In the genomic region with DNA sequence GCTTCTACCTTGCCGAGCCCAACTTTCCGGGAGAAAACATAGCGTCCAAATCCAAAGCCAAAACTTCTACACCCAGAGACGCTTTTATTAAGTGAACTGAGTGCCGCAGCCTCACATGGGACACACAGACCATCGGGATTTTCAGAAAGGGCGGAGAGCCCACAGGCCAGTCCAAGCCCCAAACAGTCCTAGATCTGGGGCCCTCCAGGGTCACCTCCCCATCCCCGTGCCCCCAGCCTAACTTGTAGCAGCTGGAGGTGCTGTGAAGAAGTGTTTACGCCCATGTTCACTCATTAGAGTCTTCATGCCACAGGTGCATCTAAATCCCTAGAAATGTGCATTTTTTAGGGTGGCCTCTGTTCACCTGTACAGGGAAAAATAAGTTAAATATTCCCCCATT, we compare ENCODE assay signal across 17 cellular contexts. TPM values are rescaled to one million over a fixed set of nuclear protein-coding genes. Genes with fewer than 3 reads are reported as not detected.
"Had no signal": no experiment of that assay in that cellular context is flagged by ENCODE, and none has a peak within 500 bp of the region (broad histone marks: within the 10 kb centered on the region; RNA-seq: fewer than 3 reads in every experiment).

No MANE protein-coding gene starts in this region.

- DNase-seq: cortex of kidney; effector CD8-positive, alpha-beta T cell; islet precursor cell; left lung; midbrain; spleen; stimulated activated CD4-positive, alpha-beta T cell treated with anti-CD3 and anti-CD28 coated beads, Interleukin-15, amount 100 ng/mL, for 24 hours; stimulated activated CD4-positive, alpha-beta T cell treated with anti-CD3 and anti-CD28 coated beads, Interleukin-1b, Interleukin-23, amount 100 ng/mL, for 48 hours; stimulated activated CD4-positive, alpha-beta T cell treated with anti-CD3 and anti-CD28 coated beads, Interleukin-4, amount 100 ng/mL, for 4 hours; stimulated activated naive CD4-positive, alpha-beta T cell; stomach; substantia nigra; trophoblast cell had no signal

- H3K27me3 ChIP-seq: dorsolateral prefrontal cortex, left lung, spleen, stomach had no signal

- H3K27me3 Mint-ChIP-seq: natural killer cell treated with Interleukin-12 subunit alpha and Interleukin-12 subunit beta and Interleukin-15 and Interleukin-18, amount 100 ng/mL, for 72 hours had no signal

- H3K27ac ChIP-seq: left lung, spleen, stomach had no signal

- H3K9me3 ChIP-seq: left lung, spleen, stomach had no signal

- ATAC-seq: esophagus mucosa; left lung; natural killer cell treated with Interleukin-12 subunit alpha and Interleukin-12 subunit beta and Interleukin-15 and Interleukin-18, amount 100 ng/mL, for 72 hours had no signal

- H3K9me3 Mint-ChIP-seq: natural killer cell treated with Interleukin-12 subunit alpha and Interleukin-12 subunit beta and Interleukin-15 and Interleukin-18, amount 100 ng/mL, for 72 hours had no signal

- H3K36me3 Mint-ChIP-seq: natural killer cell treated with Interleukin-12 subunit alpha and Interleukin-12 subunit beta and Interleukin-15 and Interleukin-18, amount 100 ng/mL, for 72 hours had no signal

- H3K4me3 ChIP-seq: dorsolateral prefrontal cortex, left lung, lung, spleen, stomach had no signal

- H3K4me3 Mint-ChIP-seq: natural killer cell treated with Interleukin-12 subunit alpha and Interleukin-12 subunit beta and Interleukin-15 and Interleukin-18, amount 100 ng/mL, for 72 hours had no signal

RNA-seq across cellular contexts. Expression of a gene that starts 14.1 kb away (rescaled TPM):
- total RNA-seq: esophagus mucosa had no signal
